Comparison of ENCODE assay signal across 1 cellular context in genomic region chr5:178564842-178565550, GRCh38.
TF ChIP-seq lines count a peak whose summit lies in the region.

No MANE protein-coding gene starts in this region.

TF ChIP-seq in H1, 55 proteins besides CTCF, POLR2A, EP300 and RAD21:
- TF ChIP-seq BACH1 (IDR thresholded peaks at IDR 0.05; ENCODE audit: low read length) (no peak), NRF1 (IDR thresholded peaks at IDR 0.05; ENCODE audit: low read depth, low read length) (no peak), YY1 (IDR thresholded peaks at IDR 0.05; ENCODE audit: low read depth, low read length) (no peak), SIRT6 (IDR thresholded peaks at IDR 0.05; ENCODE audit: low read length) (no peak), CHD1 (IDR thresholded peaks at IDR 0.05; ENCODE audit: low read depth, low read length) (no peak), CBX5 (IDR thresholded peaks at IDR 0.05; ENCODE audit: low read depth, low read length) (no peak), GTF2F1 (IDR thresholded peaks at IDR 0.05; ENCODE audit: borderline replicate concordance, low read depth, low read length) (no peak), CBX8 (IDR thresholded peaks at IDR 0.05; ENCODE audit: borderline replicate concordance, low read depth, low read length) (no peak), FOSL1 (IDR thresholded peaks at IDR 0.05; ENCODE audit: insufficient read depth, low read depth, low read length) (no peak), TEAD4 (IDR thresholded peaks at IDR 0.05; ENCODE audit: low read depth, low read length) (no peak), SAP30 (IDR thresholded peaks at IDR 0.05; ENCODE audit: insufficient read depth, insufficient replicate concordance, low read length) (no peak)
- TF ChIP-seq, protein P1, sequence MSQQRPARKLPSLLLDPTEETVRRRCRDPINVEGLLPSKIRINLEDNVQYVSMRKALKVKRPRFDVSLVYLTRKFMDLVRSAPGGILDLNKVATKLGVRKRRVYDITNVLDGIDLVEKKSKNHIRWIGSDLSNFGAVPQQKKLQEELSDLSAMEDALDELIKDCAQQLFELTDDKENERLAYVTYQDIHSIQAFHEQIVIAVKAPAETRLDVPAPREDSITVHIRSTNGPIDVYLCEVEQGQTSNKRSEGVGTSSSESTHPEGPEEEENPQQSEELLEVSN (IDR thresholded peaks at IDR 0.05): no peak
